ENCODE assay signal across 22 cellular contexts in genomic region chr18:429030-429429, GRCh38.
A peak's percentile ranks its signal among the peaks of the same experiment; 100 is the strongest.
DNase-seq lines count a peak whose midpoint lies in the region; ATAC-seq, FAIRE-seq and TF ChIP-seq lines count a peak whose summit lies in the region.
"Had no signal": no experiment of that assay in that cellular context is flagged by ENCODE, and none has a peak within 500 bp of the region (broad histone marks: within the 10 kb centered on the region; RNA-seq: fewer than 3 reads in every experiment).

No MANE protein-coding gene starts in this region.

- H3K4me3 ChIP-seq in SJSA1 (no peak overlapping the region), pancreas (no peak overlapping the region), kidney (ENCODE audit: low read length in 2 of 2) (no peak overlapping the region)
- H3K4me3 ChIP-seq: BLaER1 treated with 17β-estradiol and CSF1 and Interleukin-3, amounts not matched to agents 10 nM and 100 nM; K562; SJCRH30 had no signal

- TF ChIP-seq CTCF in C4-2B (conservative IDR thresholded peaks at IDR 0.05) (no peak), pancreas (IDR thresholded peaks at IDR 0.05) (no peak), kidney (IDR thresholded peaks at IDR 0.05; ENCODE audit: borderline replicate concordance, extremely low read depth, insufficient read depth) (no peak)

- no peak overlapping the region for H3K9ac ChIP-seq in kidney (ENCODE audit: low read length in 2 of 2)
- H3K9ac ChIP-seq: BLaER1 treated with 17β-estradiol and CSF1 and Interleukin-3, amounts not matched to agents 10 nM and 100 nM had no signal

- FAIRE-seq in pancreas (lab: Jason Lieb, UNC) = no peak
- FAIRE-seq in kidney (lab: Jason Lieb, UNC) = no peak
- FAIRE-seq: HepG2, K562, RCC 7860 had no signal

- ATAC-seq in pancreas (peak in 3 of 4 donors; percentile 39 to 84 (median 80)), GM18861 (IDR thresholded peaks at IDR 0.05; ENCODE audit: unreplicated experiment) (no peak)
- ATAC-seq: CD8-positive, alpha-beta T cell; HepG2; K562 had no signal

- H3K27me3 ChIP-seq in SJSA1 (replicated peaks) (no peaks in the 10 kb centered on the region), pancreas (no peaks in the 10 kb centered on the region)
- H3K27me3 ChIP-seq: BLaER1 treated with 17β-estradiol and CSF1 and Interleukin-3, amounts not matched to agents 10 nM and 100 nM; SJCRH30 had no signal

- peaks cover 39% of the 10 kb centered on the region for H3K4me1 ChIP-seq in SJSA1 (replicated peaks)
- peaks cover 0 to 5% (median 3%) of the 10 kb centered on the region in 3 donors for H3K4me1 ChIP-seq in pancreas
- peaks cover 2% of the 10 kb centered on the region in 2 donors for H3K4me1 ChIP-seq in kidney (ENCODE audit: control insufficient read depth in 1 of 2, insufficient read depth in 1 of 2, low read depth in 1 of 2, low read length in 2 of 2)
- H3K4me1 ChIP-seq: SJCRH30 had no signal

- H3K27ac ChIP-seq in C4-2B (peak overlapping the region; percentile 21; the same call in 1 of the 2 replicates), SJSA1 (peak overlapping the region; percentile 9; the same call in 1 of the 2 replicates), pancreas (no peak overlapping the region), kidney (ENCODE audit: low read depth in 2 of 2, low read length in 2 of 2) (no peak overlapping the region)
- H3K27ac ChIP-seq: BLaER1 treated with 17β-estradiol and CSF1 and Interleukin-3, amounts not matched to agents 10 nM and 100 nM; SJCRH30 had no signal

- WGBS in pancreas, 2 donors = 9 to 12% methylated on average over 1 of the region's 1 CpG

- intact Hi-C loops in pancreas (cut with DNase I) (no loop called here), kidney (cut with DNase I) (no loop called here)

- no peaks in the 10 kb centered on the region; the same call in 1 of the 2 replicates for H3K36me3 ChIP-seq in SJSA1
- no peaks in the 10 kb centered on the region for H3K36me3 ChIP-seq in pancreas
- H3K36me3 ChIP-seq in kidney (ENCODE audit: control insufficient read depth in 1 of 2, insufficient read depth in 2 of 2, low read length in 2 of 2) = no peaks in the 10 kb centered on the region
- H3K36me3 ChIP-seq: SJCRH30 had no signal

- H3K9me3 ChIP-seq in SJSA1 (replicated peaks) (no peaks in the 10 kb centered on the region), pancreas (no peaks in the 10 kb centered on the region), kidney (ENCODE audit: control insufficient read depth in 1 of 2, low read length in 2 of 2) (no peaks in the 10 kb centered on the region)
- H3K9me3 ChIP-seq: BLaER1 treated with 17β-estradiol and CSF1 and Interleukin-3, amounts not matched to agents 10 nM and 100 nM; SJCRH30 had no signal

- DNase-seq in SJSA1 (ENCODE audit: low read depth in 1 of 2, low spot score in 2 of 2) (peak in 1 of 2 experiments; percentile 21), fibroblast of gingiva (ENCODE audit: low read depth) (peak; percentile 76), pancreas (no peak), NCI-H1436 (lab: John Stamatoyannopoulos, UW) (no peak), kidney (no peak), GM19240 (ENCODE audit: insufficient read length, low spot score) (no peak)
- DNase-seq: Calu3; CD8-positive, alpha-beta T cell; DMS153; GDM1; H9; NCI-H1092; NCI-H1436 treated with DMSO at 0.1 percent for 48 hours; NCI-H2029; NCI-H526; SJCRH30 had no signal

Comparison
In these comparisons a context has a peak if more than half of its experiments do, and no peak if none do; other contexts are left out.
1. H3K27ac ChIP-seq: peak in C4-2B (single experiment) and SJSA1 (single experiment); none in pancreas (0 of 4) and kidney (0 of 2).